ENCODE assay signal across 8 cellular contexts in the genomic region with DNA sequence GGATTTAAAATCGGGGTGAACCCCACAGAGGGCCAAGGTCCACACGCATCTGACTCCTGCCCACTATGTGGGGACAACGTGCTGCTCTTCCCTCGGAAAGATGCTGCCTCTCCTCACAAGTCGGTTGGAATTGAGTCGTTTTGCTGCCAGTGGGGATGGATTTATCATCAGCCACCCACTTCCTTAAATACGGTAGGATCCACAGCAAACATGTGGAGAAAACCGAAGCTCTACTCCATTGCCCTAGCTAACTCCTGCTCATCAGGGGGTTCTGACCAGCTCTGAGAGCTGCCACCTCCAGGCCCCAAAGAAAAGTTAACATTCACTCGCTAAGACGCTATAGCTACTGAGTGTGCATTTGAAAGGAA.
DNase-seq lines count a peak whose midpoint lies in the region; ATAC-seq and TF ChIP-seq lines count a peak whose summit lies in the region.

No MANE protein-coding gene starts in this region.

- H3K9me3 ChIP-seq in heart left ventricle = no peaks in the 10 kb centered on the region
- no peaks in the 10 kb centered on the region for H3K9me3 ChIP-seq in prostate gland

- no peaks in the 10 kb centered on the region for H3K27me3 Mint-ChIP-seq in IgD-negative memory B cell
- H3K27me3 Mint-ChIP-seq in activated CD8-positive, alpha-beta T cell treated with anti-CD3 and anti-CD28 coated beads for 36 hours = no peaks in the 10 kb centered on the region

- peak; percentile 26 to 40 for ATAC-seq in activated CD4-positive, CD25-positive, alpha-beta regulatory T cell treated with anti-CD3 and anti-CD28 coated beads, Interleukin-2, amount 50 U/mL, for 24 hours
- peak; percentile 58 for ATAC-seq in activated CD8-positive, alpha-beta T cell treated with anti-CD3 and anti-CD28 coated beads for 36 hours
- peak in 3 of 4 donors; percentile 10 to 34 (median 26) for ATAC-seq in heart left ventricle
- no peak for ATAC-seq in HG03565 (IDR thresholded peaks at IDR 0.05; ENCODE audit: unreplicated experiment)

- H3K4me3 Mint-ChIP-seq in IgD-negative memory B cell = peak overlapping the region; percentile 91 to 98 (median 94)
- H3K4me3 Mint-ChIP-seq in activated CD8-positive, alpha-beta T cell treated with anti-CD3 and anti-CD28 coated beads for 36 hours = peak overlapping the region; percentile 88

- 5 to 12% (median 7%) methylated on average over 10 of the region's 10 CpGs for WGBS in heart left ventricle, 4 donors
- WGBS in prostate gland = 2% methylated on average over 10 of the region's 10 CpGs
- 3 to 5% methylated on average over 10 of the region's 10 CpGs for WGBS in lower leg skin, 2 donors

- peaks cover 10 to 16% (median 12%) of the 10 kb centered on the region in 3 donors for H3K4me1 Mint-ChIP-seq in IgD-negative memory B cell
- peaks cover 62% of the 10 kb centered on the region for H3K4me1 Mint-ChIP-seq in activated CD8-positive, alpha-beta T cell treated with anti-CD3 and anti-CD28 coated beads for 36 hours (ENCODE audit: low read depth)

- H3K27ac Mint-ChIP-seq in IgD-negative memory B cell = peak overlapping the region; percentile 60 to 93 (median 90)
- peak overlapping the region; percentile 92 for H3K27ac Mint-ChIP-seq in activated CD8-positive, alpha-beta T cell treated with anti-CD3 and anti-CD28 coated beads for 36 hours

- no peak for TF ChIP-seq CTCF in activated CD8-positive, alpha-beta T cell treated with anti-CD3 and anti-CD28 coated beads for 36 hours (IDR thresholded peaks at IDR 0.05)
- TF ChIP-seq CTCF in heart left ventricle (IDR thresholded peaks at IDR 0.05) (peak in 2 of 12 donors; percentile 26 to 37), prostate gland (IDR thresholded peaks at IDR 0.05) (no peak), lower leg skin (IDR thresholded peaks at IDR 0.05) (no peak)

- peaks cover 0 to 42% (median 23%) of the 10 kb centered on the region in 12 donors for H3K4me1 ChIP-seq in heart left ventricle
- H3K4me1 ChIP-seq in prostate gland (replicated peaks) = no peaks in the 10 kb centered on the region

- CTCF ChIA-PET in activated CD8-positive, alpha-beta T cell treated with anti-CD3 and anti-CD28 coated beads for 36 hours (lab: Charles Lee) = interaction anchor here (0.9 to 7.1 kb wide), 14 partner anchors 9 to 220 kb away, joined by 3 to 147 read pairs (median 4); a partner anchor contains a TSS

- H3K4me3 ChIP-seq in heart left ventricle (peak overlapping the region; percentile 33 to 97 (median 86)), prostate gland (peak overlapping the region; percentile 83), lower leg skin (ENCODE audit: low read depth, poor library complexity, severe bottlenecking) (no peak overlapping the region)

- POLR2A ChIA-PET in activated CD8-positive, alpha-beta T cell treated with anti-CD3 and anti-CD28 coated beads for 36 hours (lab: Charles Lee) = interaction anchor here (0.9 to 4.3 kb wide), 7 partner anchors 40 to 105 kb away, joined by 3 to 43 read pairs (median 4); a partner anchor contains a TSS

- no peak for DNase-seq in activated CD4-positive, CD25-positive, alpha-beta regulatory T cell (lab: John Stamatoyannopoulos, UW)
- peak; percentile 40 for DNase-seq in activated CD8-positive, alpha-beta T cell treated with anti-CD3 and anti-CD28 coated beads for 36 hours
- DNase-seq in heart left ventricle (no peak), prostate gland (ENCODE audit: low spot score) (no peak), lower leg skin (ENCODE audit: low spot score in 2 of 2) (no peak)

- intact Hi-C loops in activated CD8-positive, alpha-beta T cell treated with anti-CD3 and anti-CD28 coated beads for 36 hours (cut with micrococcal nuclease) = loop anchor here (5.0 kb wide), 1 partner anchor 96 kb away; no protein-coding TSS in a partner anchor
- intact Hi-C loops in heart left ventricle (cut with DNase I) = loop anchor here in 6 of 10 donors (5.0 to 10.0 kb wide), 6 partner anchors 66 to 121 kb away; no protein-coding TSS in a partner anchor
- intact Hi-C loops in prostate gland (cut with DNase I) = loop anchor here (2.0 to 5.0 kb wide), 2 partner anchors 76 to 221 kb away; no protein-coding TSS in a partner anchor
- intact Hi-C loops in lower leg skin (cut with DNase I; ENCODE audit: low total_unique reads) = no loop called here

- H3K27ac ChIP-seq in heart left ventricle = peak overlapping the region in 11 of 12 donors; percentile 41 to 96 (median 89)
- H3K27ac ChIP-seq in prostate gland = peak overlapping the region; percentile 71 to 76

- H3K27me3 ChIP-seq in heart left ventricle = no peaks in the 10 kb centered on the region
- H3K27me3 ChIP-seq in prostate gland (replicated peaks; ENCODE audit: insufficient read depth) = no peaks in the 10 kb centered on the region

- TF ChIP-seq POLR2A in heart left ventricle (IDR thresholded peaks at IDR 0.05) = no peak
- no peak for TF ChIP-seq POLR2A in prostate gland (IDR thresholded peaks at IDR 0.05)
- TF ChIP-seq POLR2A in lower leg skin (IDR thresholded peaks at IDR 0.05) = no peak

- H3K9me3 Mint-ChIP-seq in IgD-negative memory B cell = no peaks in the 10 kb centered on the region
- H3K9me3 Mint-ChIP-seq in activated CD8-positive, alpha-beta T cell treated with anti-CD3 and anti-CD28 coated beads for 36 hours = no peaks in the 10 kb centered on the region

- H3K36me3 ChIP-seq in heart left ventricle (peaks cover 0 to 3% (median 0%) of the 10 kb centered on the region in 9 donors), prostate gland (no peaks in the 10 kb centered on the region)

- H3K36me3 Mint-ChIP-seq in IgD-negative memory B cell = no peaks in the 10 kb centered on the region
- peaks cover 24% of the 10 kb centered on the region for H3K36me3 Mint-ChIP-seq in activated CD8-positive, alpha-beta T cell treated with anti-CD3 and anti-CD28 coated beads for 36 hours (ENCODE audit: low read depth)
